In genomic region chr1:70497152-70497551, GRCh38 we compare ENCODE assay signal across 26 cellular contexts.
DNase-seq lines count a peak whose midpoint lies in the region; FAIRE-seq and TF ChIP-seq lines count a peak whose summit lies in the region.
"Had no signal": no experiment of that assay in that cellular context is flagged by ENCODE, and none has a peak within 500 bp of the region (broad histone marks: within the 10 kb centered on the region; RNA-seq: fewer than 3 reads in every experiment).

No MANE protein-coding gene starts in this region.

- H3K27me3 ChIP-seq in H1 (replicated peaks in 1 of 4; ENCODE audit: control insufficient read depth in 3 of 4, extremely low read depth in 1 of 4, insufficient read depth in 3 of 4, low read length in 3 of 4) = no peaks in the 10 kb centered on the region
- H3K27me3 ChIP-seq: BLaER1 treated with 17β-estradiol and CSF1 and Interleukin-3, amounts not matched to agents 10 nM and 100 nM; SJCRH30 had no signal

- no peak overlapping the region for H3K4me2 ChIP-seq in H1 (ENCODE audit: insufficient read depth in 1 of 2, low read depth in 2 of 2, low read length in 2 of 2)
- H3K4me2 ChIP-seq: A549; BLaER1 treated with 17β-estradiol and CSF1 and Interleukin-3, amounts not matched to agents 10 nM and 100 nM had no signal

- H3K79me2 ChIP-seq in H1 (ENCODE audit: control insufficient read depth in 1 of 2, insufficient read depth in 2 of 2, low read length in 2 of 2) = no peaks in the 10 kb centered on the region

- POLR2A ChIA-PET in H1 (lab: Charles Lee; ENCODE audit: partially characterized antibody) (no interaction called here), GM10248 (lab: Yijun Ruan, JAX) (no interaction called here)

- H2BK20ac ChIP-seq in H1 (ENCODE audit: low read length) = no peak overlapping the region

- no peak overlapping the region for H3K56ac ChIP-seq in H1 (replicated peaks; ENCODE audit: insufficient read length, low read depth, low read length)

- no peak overlapping the region for H4K5ac ChIP-seq in H1 (ENCODE audit: insufficient read length, low read depth, low read length)

- WGBS in H1 (ENCODE audit: extremely low coverage in 1 of 2, insufficient coverage in 1 of 2, insufficient read length in 1 of 2, insufficient replicate concordance in 2 of 2, low coverage in 1 of 2, low lambda C conversion rate in 2 of 2, missing lambda C conversion rate in 1 of 2), 2 experiments = 87% methylated on average over 3 of the region's 3 CpGs; no CpG with 5 or more reads in 1 of the 2 experiments

- H3K36me3 ChIP-seq in H1 (ENCODE audit: control insufficient read depth in 2 of 4, insufficient read depth in 4 of 4, low read length in 3 of 4) = no peaks in the 10 kb centered on the region
- H3K36me3 ChIP-seq: BLaER1 treated with 17β-estradiol and CSF1 and Interleukin-3, amounts not matched to agents 10 nM and 100 nM; SJCRH30 had no signal

- no peak overlapping the region for H3K14ac ChIP-seq in H1 (ENCODE audit: insufficient read length)

- CTCF ChIA-PET in H1 (lab: Charles Lee; ENCODE audit: partially characterized antibody) = interaction anchor here (1.0 to 1.7 kb wide), 3 partner anchors 12 to 553 kb away, joined by 3 to 4 read pairs (median 4); no protein-coding TSS in a partner anchor
- CTCF ChIA-PET in GM10248 (lab: Yijun Ruan, JAX) = interaction anchor here (1.0 to 1.5 kb wide), 2 partner anchors 10 to 15 kb away, joined by 4 to 5 read pairs; no protein-coding TSS in a partner anchor

- H2BK12ac ChIP-seq in H1 (ENCODE audit: low read depth, low read length) = no peak overlapping the region

- no peak overlapping the region for H3K27ac ChIP-seq in H1 (ENCODE audit: low read depth, low read length)
- H3K27ac ChIP-seq: A549; BLaER1 treated with 17β-estradiol and CSF1 and Interleukin-3, amounts not matched to agents 10 nM and 100 nM; SJCRH30 had no signal

- no peak overlapping the region for H2BK15ac ChIP-seq in H1 (ENCODE audit: low read length)

- H4K20me1 ChIP-seq in H1 (replicated peaks in 1 of 2; ENCODE audit: control insufficient read depth in 1 of 2, insufficient read depth in 2 of 2, low read length in 2 of 2) = no peaks in the 10 kb centered on the region
- H4K20me1 ChIP-seq: BLaER1 treated with 17β-estradiol and CSF1 and Interleukin-3, amounts not matched to agents 10 nM and 100 nM had no signal

- no peak for TF ChIP-seq POLR2A in H1 (IDR thresholded peaks at IDR 0.05; ENCODE audit: control extremely low read depth in 1 of 2, low read depth in 2 of 2, low read length in 2 of 2)

- H2AFZ ChIP-seq in H1 (ENCODE audit: low read length) = peak overlapping the region; percentile 6; the same call in 1 of the 2 replicates

- TF ChIP-seq RAD21 in H1 (IDR thresholded peaks at IDR 0.05 in 1 of 2, conservative IDR thresholded peaks at IDR 0.05 in 1 of 2; ENCODE audit: low read depth in 2 of 2, low read length in 2 of 2) = no peak

- no peak for TF ChIP-seq EP300 in H1 (IDR thresholded peaks at IDR 0.05; ENCODE audit: borderline replicate concordance in 1 of 2, low read depth in 2 of 2, low read length in 2 of 2)

- no peak overlapping the region for H2AK5ac ChIP-seq in H1 (ENCODE audit: low read depth, low read length)

- no peak overlapping the region for H3K4ac ChIP-seq in H1 (replicated peaks; ENCODE audit: insufficient read length, low read depth, low read length)

- H4K8ac ChIP-seq in H1 (ENCODE audit: extremely low read depth, insufficient read depth, low read length) = no peak overlapping the region

- no peak for TF ChIP-seq CTCF in H1 (IDR thresholded peaks at IDR 0.05; ENCODE audit: control extremely low read depth in 1 of 3, insufficient read depth in 1 of 3, low read depth in 1 of 3, low read length in 3 of 3)
- no peak for TF ChIP-seq CTCF in GM10248 (IDR thresholded peaks at IDR 0.05; ENCODE audit: control extremely low read depth, extremely low read depth, low read depth, missing control alignments)

- no peaks in the 10 kb centered on the region; the same call in 1 of the 2 replicates for H3K23me2 ChIP-seq in H1 (ENCODE audit: low read depth, low read length)

- FAIRE-seq in H1 (lab: Jason Lieb, UNC) = no peak
- FAIRE-seq: A549, GM12892, GM19239, HepG2, RCC 7860 had no signal

- H4K91ac ChIP-seq in H1 (replicated peaks; ENCODE audit: insufficient read length, low read length) = no peak overlapping the region

- H2BK120ac ChIP-seq in H1 (replicated peaks; ENCODE audit: low read depth, low read length) = no peak overlapping the region

- no peak overlapping the region for H3K9ac ChIP-seq in H1 (replicated peaks in 1 of 4; ENCODE audit: extremely low read depth in 1 of 4, low read depth in 3 of 4, low read length in 3 of 4)
- H3K9ac ChIP-seq: BLaER1 treated with 17β-estradiol and CSF1 and Interleukin-3, amounts not matched to agents 10 nM and 100 nM had no signal

- no peak overlapping the region for H3K4me3 ChIP-seq in H1 (ENCODE audit: extremely low read depth in 1 of 4, insufficient read depth in 2 of 4, low read depth in 3 of 4, low read length in 4 of 4)
- H3K4me3 ChIP-seq: A549; BLaER1 treated with 17β-estradiol and CSF1 and Interleukin-3, amounts not matched to agents 10 nM and 100 nM; SJCRH30 had no signal

- peak; percentile 38 for DNase-seq in NCI-H146 (lab: John Stamatoyannopoulos, UW)
- peak; percentile 89 for DNase-seq in NCI-H69 (lab: John Stamatoyannopoulos, UW)
- DNase-seq in H1 (ENCODE audit: low read depth in 1 of 2, low spot score in 2 of 2) = no peak
- peak; percentile 13 for DNase-seq in retina
- DNase-seq in activated CD4-positive, CD25-positive, alpha-beta regulatory T cell (lab: John Stamatoyannopoulos, UW) = no peak
- no peak for DNase-seq in GM10248 (ENCODE audit: extremely low spot score)
- DNase-seq in SHP77 (lab: John Stamatoyannopoulos, UW) = no peak
- DNase-seq: AML-193; Caco-2; CD4-positive, alpha-beta T cell; DMS79; EL; GDM1; H7; Kasumi-1; NCI-H1105 treated with DMSO at 0.1 percent for 48 hours; NCI-H187; NCI-H526 treated with DMSO at 0.1 percent for 48 hours; SJCRH30; T-helper 17 cell had no signal

- H3K9me3 ChIP-seq in H1 (ENCODE audit: insufficient read depth in 2 of 2, low read depth in 1 of 2, low read length in 1 of 2) = no peaks in the 10 kb centered on the region
- H3K9me3 ChIP-seq: A549; BLaER1 treated with 17β-estradiol and CSF1 and Interleukin-3, amounts not matched to agents 10 nM and 100 nM; Caco-2; SJCRH30 had no signal

- H3K23ac ChIP-seq in H1 (ENCODE audit: insufficient read length) = no peak overlapping the region

- H2BK5ac ChIP-seq in H1 (ENCODE audit: low read depth, low read length) = no peak overlapping the region

- H3K4me1 ChIP-seq in H1 (replicated peaks in 1 of 4; ENCODE audit: control insufficient read depth in 3 of 4, insufficient read depth in 4 of 4, low read length in 3 of 4) = no peaks in the 10 kb centered on the region
- H3K4me1 ChIP-seq: A549, Caco-2, SJCRH30 had no signal

- H3K18ac ChIP-seq in H1 (ENCODE audit: extremely low read depth, low read length) = no peak overlapping the region

- no peaks in the 10 kb centered on the region for H3K79me1 ChIP-seq in H1 (ENCODE audit: low read depth, low read length)

TF ChIP-seq in H1, 55 proteins besides CTCF, POLR2A, EP300 and RAD21:
- TF ChIP-seq BACH1 (IDR thresholded peaks at IDR 0.05; ENCODE audit: low read length) (no peak), SAP30 (IDR thresholded peaks at IDR 0.05; ENCODE audit: insufficient read depth, insufficient replicate concordance, low read length) (no peak), KDM4A (IDR thresholded peaks at IDR 0.05; ENCODE audit: low read depth, low read length, severe bottlenecking) (no peak), SIRT6 (IDR thresholded peaks at IDR 0.05; ENCODE audit: low read length) (no peak), SP4 (IDR thresholded peaks at IDR 0.05; ENCODE audit: low read length) (no peak), ATF3 (IDR thresholded peaks at IDR 0.05; ENCODE audit: insufficient read depth, low read depth, low read length) (no peak), E2F6 (IDR thresholded peaks at IDR 0.05) (no peak), KDM1A (IDR thresholded peaks at IDR 0.05; ENCODE audit: borderline replicate concordance, low read length) (no peak), CEBPB (IDR thresholded peaks at IDR 0.05; ENCODE audit: low read depth, low read length) (no peak), JUN (IDR thresholded peaks at IDR 0.05; ENCODE audit: low read depth, low read length) (no peak), CBX5 (IDR thresholded peaks at IDR 0.05; ENCODE audit: low read depth, low read length) (no peak), SP2 (IDR thresholded peaks at IDR 0.05; ENCODE audit: low read length) (no peak)

Comparison
In these comparisons a context has a peak if more than half of its experiments do, and no peak if none do; other contexts are left out.
1. DNase-seq: peak in NCI-H146 (single experiment), NCI-H69 (single experiment) and retina (single experiment); none in H1 (0 of 2), activated CD4-positive, CD25-positive, alpha-beta regulatory T cell (0 of 4), GM10248 (single experiment) and SHP77 (0 of 2).